In genomic region chr13:66009241-66009640, GRCh38 we compare ENCODE assay signal across 22 cellular contexts.
"Had no signal": no experiment of that assay in that cellular context is flagged by ENCODE, and none has a peak within 500 bp of the region (broad histone marks: within the 10 kb centered on the region; RNA-seq: fewer than 3 reads in every experiment).

No MANE protein-coding gene starts in this region.

- DNase-seq: hypothalamus; immature natural killer cell; midbrain; mucosa of descending colon; naive thymus-derived CD4-positive, alpha-beta T cell; ovary; stimulated activated CD4-positive, alpha-beta T cell treated with anti-CD3 and anti-CD28 coated beads, Interleukin-12 subunit alpha, Interleukin-12 subunit beta, amount 100 ng/mL, for 4 hours; stimulated activated CD4-positive, alpha-beta T cell treated with anti-CD3 and anti-CD28 coated beads, Interleukin-15, amount 100 ng/mL, for 24 hours; stimulated activated CD4-positive, alpha-beta T cell treated with anti-CD3 and anti-CD28 coated beads, Interleukin-4, amount 100 ng/mL, for 24 hours; stimulated activated naive CD4-positive, alpha-beta T cell; stomach; uterus had no signal

- H3K4me3 ChIP-seq: heart left ventricle, mucosa of descending colon, ovary, right atrium auricular region, skin epidermis, stomach, thoracic aorta, tibial nerve, uterus had no signal

- ATAC-seq: left lobe of liver; mucosa of descending colon; naive thymus-derived CD4-positive, alpha-beta T cell; natural killer cell treated with Interleukin-12 subunit alpha and Interleukin-12 subunit beta and Interleukin-15 and Interleukin-18, amount 100 ng/mL, for 72 hours; sciatic nerve; stimulated activated effector memory CD8-positive, alpha-beta T cell treated with anti-CD3 and anti-CD28 coated beads, Interleukin-12 subunit alpha, Interleukin-12 subunit beta, amount 100 ng/mL, for 72 hours had no signal

- H3K36me3 ChIP-seq: heart left ventricle, ovary, right atrium auricular region, stomach, thoracic aorta, tibial nerve, uterus had no signal

- FAIRE-seq: islet of Langerhans had no signal

- H3K27ac ChIP-seq: heart left ventricle, ovary, right atrium auricular region, skin epidermis, stomach, thoracic aorta, tibial nerve, uterus had no signal

- H3K9me3 ChIP-seq: mucosa of descending colon, ovary, right atrium auricular region, thoracic aorta, uterus had no signal

- H3K27me3 ChIP-seq: heart left ventricle, ovary, right atrium auricular region, stomach, tibial nerve, uterus had no signal

- H3K4me1 ChIP-seq: heart left ventricle, right atrium auricular region, stomach, tibial nerve, uterus had no signal
